25 cellular contexts compared by ENCODE assay signal in the genomic region with DNA sequence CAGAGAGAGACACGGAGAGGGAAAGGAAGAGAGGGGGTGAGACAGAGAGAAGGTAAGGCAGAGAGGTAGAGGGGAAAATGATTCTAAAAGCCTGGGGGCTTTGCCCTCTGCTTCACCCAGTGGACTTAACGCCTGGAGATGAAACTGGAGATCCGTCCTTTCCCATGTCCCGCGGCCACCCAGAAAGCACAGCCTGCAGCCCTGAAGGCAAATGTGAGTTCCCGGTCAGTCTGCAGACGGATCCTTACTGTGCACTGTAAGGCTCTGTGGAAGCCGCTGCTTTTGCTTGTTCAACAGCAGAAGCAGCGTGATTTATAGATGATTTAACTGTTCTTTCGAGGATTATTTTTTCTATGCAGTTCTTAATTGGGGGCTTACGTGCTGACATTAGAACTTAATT.
A peak's percentile ranks its signal among the peaks of the same experiment; 100 is the strongest.
DNase-seq lines count a peak whose midpoint lies in the region; ATAC-seq and TF ChIP-seq lines count a peak whose summit lies in the region.
"Had no signal": no experiment of that assay in that cellular context is flagged by ENCODE, and none has a peak within 500 bp of the region (broad histone marks: within the 10 kb centered on the region; RNA-seq: fewer than 3 reads in every experiment).

No MANE protein-coding gene starts in this region.

- BruUV-seq in mammary epithelial cell (replicated peaks; lab: Mats Ljungman, UMichigan) = no TSS peak

- H3K79me2 ChIP-seq in GM23338 (replicated peaks; ENCODE audit: insufficient read depth) (no peaks in the 10 kb centered on the region), mammary epithelial cell (ENCODE audit: insufficient read depth, low read length) (no peaks in the 10 kb centered on the region)

- 65% methylated on average over 11 of the region's 11 CpGs for WGBS in mammary epithelial cell (ENCODE audit: low coverage, missing lambda C conversion rate)
- 84 to 86% methylated on average over 11 of the region's 11 CpGs for WGBS in endodermal cell (ENCODE audit: insufficient coverage in 1 of 2, insufficient read length in 1 of 2), 2 experiments

- CTCF ChIA-PET in mammary epithelial cell (lab: Charles Lee; ENCODE audit: low non-redundant PET) = no interaction called here

- dilution Hi-C loops in mammary epithelial cell (cut with HindIII; ENCODE audit: low sequenced_read_pairs) = no loop called here

- H3K36me3 ChIP-seq in GM23338 (ENCODE audit: insufficient read depth) (no peaks in the 10 kb centered on the region), upper lobe of right lung (no peaks in the 10 kb centered on the region), mammary epithelial cell (ENCODE audit: insufficient read depth, low read length) (no peaks in the 10 kb centered on the region), endodermal cell (ENCODE audit: control insufficient read depth, insufficient read depth, low read length) (no peaks in the 10 kb centered on the region)
- H3K36me3 ChIP-seq: BLaER1 treated with 17β-estradiol and CSF1 and Interleukin-3, amounts not matched to agents 10 nM and 100 nM had no signal

- H2AFZ ChIP-seq in GM23338 = peak overlapping the region; percentile 72; the same call in 1 of the 2 replicates
- no peak overlapping the region for H2AFZ ChIP-seq in mammary epithelial cell (ENCODE audit: low read depth, low read length)

- H3K27me3 Mint-ChIP-seq in GM23338 (ENCODE audit: insufficient read depth, low read depth, poor library complexity) (peaks cover 7% of the 10 kb centered on the region), nephron (ENCODE audit: low read depth) (peaks cover 56% of the 10 kb centered on the region), endodermal cell (ENCODE audit: insufficient read depth) (peaks cover 7% of the 10 kb centered on the region)

- intact Hi-C loops in upper lobe of right lung (cut with DNase I) = no loop called here
- intact Hi-C loops in mammary epithelial cell (cut with micrococcal nuclease) = no loop called here

- H3K9me2 ChIP-seq in GM23338 (ENCODE audit: insufficient read depth) = no peaks in the 10 kb centered on the region

- H3K27me3 ChIP-seq in GM23338 (ENCODE audit: insufficient read depth) = no peaks in the 10 kb centered on the region
- H3K27me3 ChIP-seq in upper lobe of right lung = peaks cover 15% of the 10 kb centered on the region
- H3K27me3 ChIP-seq in mammary epithelial cell (ENCODE audit: insufficient read depth, low read length) = no peaks in the 10 kb centered on the region
- H3K27me3 ChIP-seq in endodermal cell (ENCODE audit: control insufficient read depth, insufficient read depth, low read length, poor library complexity, severe bottlenecking) = no peaks in the 10 kb centered on the region
- H3K27me3 ChIP-seq: BLaER1 treated with 17β-estradiol and CSF1 and Interleukin-3, amounts not matched to agents 10 nM and 100 nM had no signal

- DNase-seq in GM23338 (ENCODE audit: low spot score) = no peak
- DNase-seq in RPMI7951 (ENCODE audit: low read depth) = peak; percentile 40
- DNase-seq in upper lobe of right lung = peak; percentile 13
- DNase-seq in mammary epithelial cell = no peak
- DNase-seq in endodermal cell = no peak
- DNase-seq in NCI-H1930 (lab: John Stamatoyannopoulos, UW) = no peak
- DNase-seq: AML-193; CD4-positive, alpha-beta memory T cell; COR-L47; DMS53; GDM1; IMR-90; NCI-H1092; NCI-H1417 treated with DMSO at 0.1 percent for 48 hours; NCI-H1694 treated with DMSO at 0.1 percent for 48 hours; NCI-H2081 treated with DMSO at 0.1 percent for 48 hours; NCI-H2171; NCI-H226; NCI-H510A treated with DMSO at 0.1 percent for 48 hours; NCI-H748 treated with DMSO at 0.1 percent for 48 hours had no signal

- H3K4me1 Mint-ChIP-seq in GM23338 = peaks cover 3% of the 10 kb centered on the region; the same call in 1 of the 3 replicates
- peaks cover 40% of the 10 kb centered on the region for H3K4me1 Mint-ChIP-seq in nephron
- H3K4me1 Mint-ChIP-seq in endodermal cell = no peaks in the 10 kb centered on the region
- H3K4me1 Mint-ChIP-seq: CD4-positive, alpha-beta memory T cell had no signal

- H3K4me2 ChIP-seq in GM23338 = no peak overlapping the region
- no peak overlapping the region for H3K4me2 ChIP-seq in mammary epithelial cell (ENCODE audit: insufficient read depth, low read depth, low read length)
- H3K4me2 ChIP-seq: A549; BLaER1 treated with 17β-estradiol and CSF1 and Interleukin-3, amounts not matched to agents 10 nM and 100 nM; KMS-11 had no signal

- H3K4me1 ChIP-seq in GM23338 (ENCODE audit: insufficient read depth) (no peaks in the 10 kb centered on the region), upper lobe of right lung (no peaks in the 10 kb centered on the region), mammary epithelial cell (ENCODE audit: insufficient read depth, low read length) (peaks cover 4% of the 10 kb centered on the region), endodermal cell (ENCODE audit: control insufficient read depth, insufficient read depth, low read length) (no peaks in the 10 kb centered on the region)
- H3K4me1 ChIP-seq: A549 had no signal

- H3K9me3 ChIP-seq in upper lobe of right lung = no peaks in the 10 kb centered on the region
- H3K9me3 ChIP-seq in mammary epithelial cell (replicated peaks; ENCODE audit: insufficient read depth, low read length) = peaks cover 20% of the 10 kb centered on the region
- H3K9me3 ChIP-seq in endodermal cell (ENCODE audit: control insufficient read depth, low read length) = no peaks in the 10 kb centered on the region
- H3K9me3 ChIP-seq: BLaER1 treated with 17β-estradiol and CSF1 and Interleukin-3, amounts not matched to agents 10 nM and 100 nM had no signal

- no peaks in the 10 kb centered on the region for H3F3A ChIP-seq in GM23338 (replicated peaks; ENCODE audit: low read depth)

- H3K27ac ChIP-seq in GM23338 (ENCODE audit: low read depth) = no peak overlapping the region
- H3K27ac ChIP-seq in upper lobe of right lung = no peak overlapping the region
- H3K27ac ChIP-seq in mammary epithelial cell (ENCODE audit: insufficient read depth, low read depth, low read length) = no peak overlapping the region
- no peak overlapping the region for H3K27ac ChIP-seq in endodermal cell (ENCODE audit: low read depth, low read length)
- H3K27ac ChIP-seq: A549; BLaER1 treated with 17β-estradiol and CSF1 and Interleukin-3, amounts not matched to agents 10 nM and 100 nM; KMS-11 had no signal

- H3K4me3 Mint-ChIP-seq in GM23338 (no peak overlapping the region), nephron (peak overlapping the region in 1 of 3 experiments; percentile 2), endodermal cell (no peak overlapping the region)
- H3K4me3 Mint-ChIP-seq: CD4-positive, alpha-beta memory T cell had no signal

- H3K36me3 Mint-ChIP-seq in GM23338 (ENCODE audit: low read depth) = no peaks in the 10 kb centered on the region; the same call in 2 of the 3 replicates
- H3K36me3 Mint-ChIP-seq in nephron (ENCODE audit: low read depth) = peaks cover 11% of the 10 kb centered on the region
- no peaks in the 10 kb centered on the region for H3K36me3 Mint-ChIP-seq in endodermal cell (ENCODE audit: low read depth)
- H3K36me3 Mint-ChIP-seq: CD4-positive, alpha-beta memory T cell had no signal

- no peak for TF ChIP-seq CTCF in GM23338 (conservative IDR thresholded peaks at IDR 0.05; ENCODE audit: low read depth in 2 of 2)
- no peak for TF ChIP-seq CTCF in nephron (IDR thresholded peaks at IDR 0.05; ENCODE audit: unreplicated experiment in 3 of 3)
- TF ChIP-seq CTCF in upper lobe of right lung (IDR thresholded peaks at IDR 0.05) = no peak
- no peak for TF ChIP-seq CTCF in mammary epithelial cell (conservative IDR thresholded peaks at IDR 0.05 in 1 of 2, IDR thresholded peaks at IDR 0.05 in 1 of 2; ENCODE audit: extremely low read depth in 1 of 2, insufficient read depth in 1 of 2, low read depth in 1 of 2, low read length in 2 of 2)
- TF ChIP-seq CTCF in endodermal cell (conservative IDR thresholded peaks at IDR 0.05) = no peak

- H3K9ac ChIP-seq in mammary epithelial cell (ENCODE audit: insufficient read depth, low read length) (no peak overlapping the region), endodermal cell (ENCODE audit: extremely low read depth, low read length, poor library complexity, severe bottlenecking) (no peak overlapping the region)
- H3K9ac ChIP-seq: BLaER1 treated with 17β-estradiol and CSF1 and Interleukin-3, amounts not matched to agents 10 nM and 100 nM; KMS-11 had no signal

- in situ Hi-C loops in mammary epithelial cell (cut with MboI; ENCODE audit: low sequenced_read_pairs in 2 of 2) = no loop called here

- H3K9me3 Mint-ChIP-seq in GM23338 = peaks cover 6% of the 10 kb centered on the region; the same call in 2 of the 3 replicates
- peaks cover 11% of the 10 kb centered on the region for H3K9me3 Mint-ChIP-seq in nephron
- peaks cover 3% of the 10 kb centered on the region for H3K9me3 Mint-ChIP-seq in endodermal cell

- ATAC-seq in GM23338 (no peak), upper lobe of right lung (no peak)
- ATAC-seq: A549, GM12878 had no signal

- H3K4me3 ChIP-seq in GM23338 (no peak overlapping the region), upper lobe of right lung (no peak overlapping the region), mammary epithelial cell (replicated peaks in 1 of 3; ENCODE audit: insufficient read depth in 1 of 3, low read depth in 2 of 3, low read length in 3 of 3) (no peak overlapping the region), endodermal cell (ENCODE audit: low read length) (no peak overlapping the region)
- H3K4me3 ChIP-seq: A549; BLaER1 treated with 17β-estradiol and CSF1 and Interleukin-3, amounts not matched to agents 10 nM and 100 nM; GM12878 had no signal

- H4K20me1 ChIP-seq in GM23338 (replicated peaks; ENCODE audit: insufficient read depth) (no peaks in the 10 kb centered on the region), mammary epithelial cell (ENCODE audit: insufficient read depth, low read length) (no peaks in the 10 kb centered on the region)
- H4K20me1 ChIP-seq: BLaER1 treated with 17β-estradiol and CSF1 and Interleukin-3, amounts not matched to agents 10 nM and 100 nM had no signal

- H3K27ac Mint-ChIP-seq in GM23338 (no peak overlapping the region), nephron (peak overlapping the region in 2 of 3 experiments; percentile 14 to 70), endodermal cell (no peak overlapping the region)
- H3K27ac Mint-ChIP-seq: CD4-positive, alpha-beta memory T cell had no signal

Comparison
In these comparisons a context has a peak if more than half of its experiments do, and no peak if none do; other contexts are left out.
1. DNase-seq: peak in RPMI7951 (single experiment) and upper lobe of right lung (single experiment); none in GM23338 (single experiment), mammary epithelial cell (single experiment), endodermal cell (single experiment) and NCI-H1930 (0 of 2).
2. H3K27ac Mint-ChIP-seq: peak in nephron (2 of 3); none in GM23338 (single experiment) and endodermal cell (single experiment).